In the genomic region with DNA sequence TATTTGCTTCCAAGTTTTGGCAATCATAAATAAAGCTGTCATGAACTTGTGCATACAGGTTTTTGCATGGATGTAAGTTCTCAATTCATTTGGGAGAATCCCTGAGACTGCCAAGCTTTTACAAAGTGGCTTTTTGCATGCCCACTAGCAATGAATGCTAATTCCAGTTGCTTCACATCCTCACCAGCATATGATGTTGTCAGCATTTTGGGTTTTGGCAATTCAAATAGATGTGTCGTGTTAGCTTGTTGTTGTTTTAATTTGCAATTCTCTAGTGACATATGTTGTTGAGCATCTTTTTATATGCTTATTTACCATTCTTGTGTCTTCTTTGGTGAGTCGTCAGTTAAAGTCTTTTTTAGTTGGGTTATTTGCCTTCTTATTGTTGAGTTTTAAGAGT, we compare ENCODE assay signal across 2 cellular contexts.
TF ChIP-seq lines count a peak whose summit lies in the region.

No MANE protein-coding gene starts in this region.

TF ChIP-seq in A549, 52 proteins besides CTCF, POLR2A, EP300 and RAD21 (continued from another document):
- TF ChIP-seq, protein P1, sequence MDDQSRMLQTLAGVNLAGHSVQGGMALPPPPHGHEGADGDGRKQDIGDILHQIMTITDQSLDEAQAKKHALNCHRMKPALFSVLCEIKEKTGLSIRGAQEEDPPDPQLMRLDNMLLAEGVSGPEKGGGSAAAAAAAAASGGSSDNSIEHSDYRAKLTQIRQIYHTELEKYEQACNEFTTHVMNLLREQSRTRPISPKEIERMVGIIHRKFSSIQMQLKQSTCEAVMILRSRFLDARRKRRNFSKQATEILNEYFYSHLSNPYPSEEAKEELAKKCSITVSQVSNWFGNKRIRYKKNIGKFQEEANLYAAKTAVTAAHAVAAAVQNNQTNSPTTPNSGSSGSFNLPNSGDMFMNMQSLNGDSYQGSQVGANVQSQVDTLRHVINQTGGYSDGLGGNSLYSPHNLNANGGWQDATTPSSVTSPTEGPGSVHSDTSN (IDR thresholded peaks at IDR 0.05): no peak
- no peak for TF ChIP-seq CBX2 (IDR thresholded peaks at IDR 0.05; ENCODE audit: borderline replicate concordance, low read depth)
- TF ChIP-seq HOXB5 (CRISPR knock-in tag; IDR thresholded peaks at IDR 0.05): no peak
- peak; percentile 14 for TF ChIP-seq MAFK (IDR thresholded peaks at IDR 0.05; ENCODE audit: partially characterized antibody)
- TF ChIP-seq ZC3H11A (IDR thresholded peaks at IDR 0.05): no peak
- no peak for TF ChIP-seq SMC3 (IDR thresholded peaks at IDR 0.05)

TF ChIP-seq in GM23338, 12 proteins besides CTCF, POLR2A, EP300 and RAD21 (continued from another document):
- TF ChIP-seq, protein P2, sequence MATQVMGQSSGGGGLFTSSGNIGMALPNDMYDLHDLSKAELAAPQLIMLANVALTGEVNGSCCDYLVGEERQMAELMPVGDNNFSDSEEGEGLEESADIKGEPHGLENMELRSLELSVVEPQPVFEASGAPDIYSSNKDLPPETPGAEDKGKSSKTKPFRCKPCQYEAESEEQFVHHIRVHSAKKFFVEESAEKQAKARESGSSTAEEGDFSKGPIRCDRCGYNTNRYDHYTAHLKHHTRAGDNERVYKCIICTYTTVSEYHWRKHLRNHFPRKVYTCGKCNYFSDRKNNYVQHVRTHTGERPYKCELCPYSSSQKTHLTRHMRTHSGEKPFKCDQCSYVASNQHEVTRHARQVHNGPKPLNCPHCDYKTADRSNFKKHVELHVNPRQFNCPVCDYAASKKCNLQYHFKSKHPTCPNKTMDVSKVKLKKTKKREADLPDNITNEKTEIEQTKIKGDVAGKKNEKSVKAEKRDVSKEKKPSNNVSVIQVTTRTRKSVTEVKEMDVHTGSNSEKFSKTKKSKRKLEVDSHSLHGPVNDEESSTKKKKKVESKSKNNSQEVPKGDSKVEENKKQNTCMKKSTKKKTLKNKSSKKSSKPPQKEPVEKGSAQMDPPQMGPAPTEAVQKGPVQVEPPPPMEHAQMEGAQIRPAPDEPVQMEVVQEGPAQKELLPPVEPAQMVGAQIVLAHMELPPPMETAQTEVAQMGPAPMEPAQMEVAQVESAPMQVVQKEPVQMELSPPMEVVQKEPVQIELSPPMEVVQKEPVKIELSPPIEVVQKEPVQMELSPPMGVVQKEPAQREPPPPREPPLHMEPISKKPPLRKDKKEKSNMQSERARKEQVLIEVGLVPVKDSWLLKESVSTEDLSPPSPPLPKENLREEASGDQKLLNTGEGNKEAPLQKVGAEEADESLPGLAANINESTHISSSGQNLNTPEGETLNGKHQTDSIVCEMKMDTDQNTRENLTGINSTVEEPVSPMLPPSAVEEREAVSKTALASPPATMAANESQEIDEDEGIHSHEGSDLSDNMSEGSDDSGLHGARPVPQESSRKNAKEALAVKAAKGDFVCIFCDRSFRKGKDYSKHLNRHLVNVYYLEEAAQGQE (IDR thresholded peaks at IDR 0.05; ENCODE audit: unreplicated experiment): no peak
- TF ChIP-seq EZH2 (IDR thresholded peaks at IDR 0.05; ENCODE audit: low read depth, unreplicated experiment) (no peak), POLR2AphosphoS5 (IDR thresholded peaks at IDR 0.05; ENCODE audit: low read depth) (no peak), JUNB (IDR thresholded peaks at IDR 0.05; ENCODE audit: unreplicated experiment) (no peak), NANOG (IDR thresholded peaks at IDR 0.05; ENCODE audit: borderline replicate concordance) (no peak), CREB1 (CRISPR knock-in tag; IDR thresholded peaks at IDR 0.05; ENCODE audit: low read depth) (no peak), STAT1 (IDR thresholded peaks at IDR 0.05; ENCODE audit: unreplicated experiment) (no peak), ZNF331 (CRISPR knock-in tag; IDR thresholded peaks at IDR 0.05; ENCODE audit: low read depth) (no peak), ZNF114 (CRISPR knock-in tag; IDR thresholded peaks at IDR 0.05) (no peak)
- TF ChIP-seq, protein P3, sequence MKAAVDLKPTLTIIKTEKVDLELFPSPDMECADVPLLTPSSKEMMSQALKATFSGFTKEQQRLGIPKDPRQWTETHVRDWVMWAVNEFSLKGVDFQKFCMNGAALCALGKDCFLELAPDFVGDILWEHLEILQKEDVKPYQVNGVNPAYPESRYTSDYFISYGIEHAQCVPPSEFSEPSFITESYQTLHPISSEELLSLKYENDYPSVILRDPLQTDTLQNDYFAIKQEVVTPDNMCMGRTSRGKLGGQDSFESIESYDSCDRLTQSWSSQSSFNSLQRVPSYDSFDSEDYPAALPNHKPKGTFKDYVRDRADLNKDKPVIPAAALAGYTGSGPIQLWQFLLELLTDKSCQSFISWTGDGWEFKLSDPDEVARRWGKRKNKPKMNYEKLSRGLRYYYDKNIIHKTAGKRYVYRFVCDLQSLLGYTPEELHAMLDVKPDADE (IDR thresholded peaks at IDR 0.05): no peak
- TF ChIP-seq, protein P4, sequence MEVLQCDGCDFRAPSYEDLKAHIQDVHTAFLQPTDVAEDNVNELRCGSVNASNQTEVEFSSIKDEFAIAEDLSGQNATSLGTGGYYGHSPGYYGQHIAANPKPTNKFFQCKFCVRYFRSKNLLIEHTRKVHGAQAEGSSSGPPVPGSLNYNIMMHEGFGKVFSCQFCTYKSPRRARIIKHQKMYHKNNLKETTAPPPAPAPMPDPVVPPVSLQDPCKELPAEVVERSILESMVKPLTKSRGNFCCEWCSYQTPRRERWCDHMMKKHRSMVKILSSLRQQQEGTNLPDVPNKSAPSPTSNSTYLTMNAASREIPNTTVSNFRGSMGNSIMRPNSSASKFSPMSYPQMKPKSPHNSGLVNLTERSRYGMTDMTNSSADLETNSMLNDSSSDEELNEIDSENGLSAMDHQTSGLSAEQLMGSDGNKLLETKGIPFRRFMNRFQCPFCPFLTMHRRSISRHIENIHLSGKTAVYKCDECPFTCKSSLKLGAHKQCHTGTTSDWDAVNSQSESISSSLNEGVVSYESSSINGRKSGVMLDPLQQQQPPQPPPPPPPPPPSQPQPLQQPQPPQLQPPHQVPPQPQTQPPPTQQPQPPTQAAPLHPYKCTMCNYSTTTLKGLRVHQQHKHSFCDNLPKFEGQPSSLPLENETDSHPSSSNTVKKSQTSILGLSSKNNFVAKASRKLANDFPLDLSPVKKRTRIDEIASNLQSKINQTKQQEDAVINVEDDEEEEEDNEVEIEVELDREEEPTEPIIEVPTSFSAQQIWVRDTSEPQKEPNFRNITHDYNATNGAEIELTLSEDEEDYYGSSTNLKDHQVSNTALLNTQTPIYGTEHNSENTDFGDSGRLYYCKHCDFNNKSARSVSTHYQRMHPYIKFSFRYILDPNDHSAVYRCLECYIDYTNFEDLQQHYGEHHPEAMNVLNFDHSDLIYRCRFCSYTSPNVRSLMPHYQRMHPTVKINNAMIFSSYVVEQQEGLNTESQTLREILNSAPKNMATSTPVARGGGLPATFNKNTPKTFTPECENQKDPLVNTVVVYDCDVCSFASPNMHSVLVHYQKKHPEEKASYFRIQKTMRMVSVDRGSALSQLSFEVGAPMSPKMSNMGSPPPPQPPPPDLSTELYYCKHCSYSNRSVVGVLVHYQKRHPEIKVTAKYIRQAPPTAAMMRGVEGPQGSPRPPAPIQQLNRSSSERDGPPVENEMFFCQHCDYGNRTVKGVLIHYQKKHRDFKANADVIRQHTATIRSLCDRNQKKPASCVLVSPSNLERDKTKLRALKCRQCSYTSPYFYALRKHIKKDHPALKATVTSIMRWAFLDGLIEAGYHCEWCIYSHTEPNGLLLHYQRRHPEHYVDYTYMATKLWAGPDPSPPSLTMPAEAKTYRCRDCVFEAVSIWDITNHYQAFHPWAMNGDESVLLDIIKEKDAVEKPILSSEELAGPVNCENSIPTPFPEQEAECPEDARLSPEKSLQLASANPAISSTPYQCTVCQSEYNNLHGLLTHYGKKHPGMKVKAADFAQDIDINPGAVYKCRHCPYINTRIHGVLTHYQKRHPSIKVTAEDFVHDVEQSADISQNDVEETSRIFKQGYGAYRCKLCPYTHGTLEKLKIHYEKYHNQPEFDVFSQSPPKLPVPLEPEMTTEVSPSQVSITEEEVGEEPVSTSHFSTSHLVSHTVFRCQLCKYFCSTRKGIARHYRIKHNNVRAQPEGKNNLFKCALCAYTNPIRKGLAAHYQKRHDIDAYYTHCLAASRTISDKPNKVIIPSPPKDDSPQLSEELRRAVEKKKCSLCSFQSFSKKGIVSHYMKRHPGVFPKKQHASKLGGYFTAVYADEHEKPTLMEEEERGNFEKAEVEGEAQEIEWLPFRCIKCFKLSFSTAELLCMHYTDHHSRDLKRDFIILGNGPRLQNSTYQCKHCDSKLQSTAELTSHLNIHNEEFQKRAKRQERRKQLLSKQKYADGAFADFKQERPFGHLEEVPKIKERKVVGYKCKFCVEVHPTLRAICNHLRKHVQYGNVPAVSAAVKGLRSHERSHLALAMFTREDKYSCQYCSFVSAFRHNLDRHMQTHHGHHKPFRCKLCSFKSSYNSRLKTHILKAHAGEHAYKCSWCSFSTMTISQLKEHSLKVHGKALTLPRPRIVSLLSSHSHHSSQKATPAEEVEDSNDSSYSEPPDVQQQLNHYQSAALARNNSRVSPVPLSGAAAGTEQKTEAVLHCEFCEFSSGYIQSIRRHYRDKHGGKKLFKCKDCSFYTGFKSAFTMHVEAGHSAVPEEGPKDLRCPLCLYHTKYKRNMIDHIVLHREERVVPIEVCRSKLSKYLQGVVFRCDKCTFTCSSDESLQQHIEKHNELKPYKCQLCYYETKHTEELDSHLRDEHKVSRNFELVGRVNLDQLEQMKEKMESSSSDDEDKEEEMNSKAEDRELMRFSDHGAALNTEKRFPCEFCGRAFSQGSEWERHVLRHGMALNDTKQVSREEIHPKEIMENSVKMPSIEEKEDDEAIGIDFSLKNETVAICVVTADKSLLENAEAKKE (CRISPR knock-in tag; IDR thresholded peaks at IDR 0.05): no peak
